In genomic region chr10:110803830-110804338, GRCh38 we compare ENCODE assay signal across 1 cellular context.
TF ChIP-seq lines count a peak whose summit lies in the region.

No MANE protein-coding gene starts in this region.

TF ChIP-seq in HepG2, 621 proteins besides CTCF, POLR2A, EP300 and RAD21 (continued from another document):
- TF ChIP-seq HBP1 (CRISPR knock-in tag; IDR thresholded peaks at IDR 0.05; ENCODE audit: low read depth) (0 out of 2 replicates have a peak, but pooled peaks have one; percentile 38), PITX1 (CRISPR knock-in tag; IDR thresholded peaks at IDR 0.05) (0 out of 2 replicates have a peak, but pooled peaks have one; percentile 17), SALL1 (CRISPR knock-in tag; IDR thresholded peaks at IDR 0.05) (peak; percentile 44; the same call in 1 of the 2 replicates), ZNF292 (CRISPR knock-in tag; IDR thresholded peaks at IDR 0.05; ENCODE audit: borderline replicate concordance, low read depth) (no peak), ZBTB7A (CRISPR knock-in tag; IDR thresholded peaks at IDR 0.05) (no peak), TGIF2 (CRISPR knock-in tag; IDR thresholded peaks at IDR 0.05) (0 out of 2 replicates have a peak, but pooled peaks have one; percentile 55), RXRA (CRISPR knock-in tag; IDR thresholded peaks at IDR 0.05) (no peak), ZFX (CRISPR knock-in tag; IDR thresholded peaks at IDR 0.05; ENCODE audit: low read depth) (0 out of 2 replicates have a peak, but pooled peaks have one; percentile 24), STAG1 (CRISPR knock-in tag; IDR thresholded peaks at IDR 0.05) (peak; percentile 91), ZNF329 (CRISPR knock-in tag; IDR thresholded peaks at IDR 0.05; ENCODE audit: low read depth) (peak; percentile 59; the same call in 1 of the 2 replicates), FOXC1 (CRISPR knock-in tag; IDR thresholded peaks at IDR 0.05; ENCODE audit: borderline replicate concordance) (no peak), FOXA1 (IDR thresholded peaks at IDR 0.05) (no peak), FOXA1 (CRISPR knock-in tag; IDR thresholded peaks at IDR 0.05) (peak; percentile 49), ZNF296 (CRISPR knock-in tag; conservative IDR thresholded peaks at IDR 0.05) (no peak), XRCC5 (optimal IDR thresholded peaks at IDR 0.05; ENCODE audit: low read length) (peak; percentile 55), HDAC2 (CRISPR knock-in tag; IDR thresholded peaks at IDR 0.05) (0 out of 2 replicates have a peak, but pooled peaks have one; percentile 9), PATZ1 (CRISPR knock-in tag; IDR thresholded peaks at IDR 0.05) (peak; percentile 61), SMC3 (IDR thresholded peaks at IDR 0.05; ENCODE audit: low read length) (peak; percentile 84), SSRP1 (CRISPR knock-in tag; IDR thresholded peaks at IDR 0.05) (peak; percentile 88; the same call in 1 of the 2 replicates), FOXO1 (CRISPR knock-in tag; IDR thresholded peaks at IDR 0.05) (peak; percentile 31; the same call in 1 of the 2 replicates), BCL6 (CRISPR knock-in tag; IDR thresholded peaks at IDR 0.05) (peak; percentile 49), RXRB (CRISPR knock-in tag; IDR thresholded peaks at IDR 0.05; ENCODE audit: borderline replicate concordance) (peak; percentile 25; the same call in 1 of the 2 replicates), EEA1 (CRISPR knock-in tag; IDR thresholded peaks at IDR 0.05; ENCODE audit: borderline replicate concordance) (no peak), ZMAT5 (CRISPR knock-in tag; IDR thresholded peaks at IDR 0.05; ENCODE audit: borderline replicate concordance, low read depth) (no peak), ELF3 (CRISPR knock-in tag; IDR thresholded peaks at IDR 0.05) (peak; percentile 32; the same call in 1 of the 2 replicates)
- TF ChIP-seq, protein P1, sequence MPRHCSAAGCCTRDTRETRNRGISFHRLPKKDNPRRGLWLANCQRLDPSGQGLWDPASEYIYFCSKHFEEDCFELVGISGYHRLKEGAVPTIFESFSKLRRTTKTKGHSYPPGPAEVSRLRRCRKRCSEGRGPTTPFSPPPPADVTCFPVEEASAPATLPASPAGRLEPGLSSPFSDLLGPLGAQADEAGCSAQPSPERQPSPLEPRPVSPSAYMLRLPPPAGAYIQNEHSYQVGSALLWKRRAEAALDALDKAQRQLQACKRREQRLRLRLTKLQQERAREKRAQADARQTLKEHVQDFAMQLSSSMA (CRISPR knock-in tag; IDR thresholded peaks at IDR 0.05), result no peak
- TF ChIP-seq, protein P2, sequence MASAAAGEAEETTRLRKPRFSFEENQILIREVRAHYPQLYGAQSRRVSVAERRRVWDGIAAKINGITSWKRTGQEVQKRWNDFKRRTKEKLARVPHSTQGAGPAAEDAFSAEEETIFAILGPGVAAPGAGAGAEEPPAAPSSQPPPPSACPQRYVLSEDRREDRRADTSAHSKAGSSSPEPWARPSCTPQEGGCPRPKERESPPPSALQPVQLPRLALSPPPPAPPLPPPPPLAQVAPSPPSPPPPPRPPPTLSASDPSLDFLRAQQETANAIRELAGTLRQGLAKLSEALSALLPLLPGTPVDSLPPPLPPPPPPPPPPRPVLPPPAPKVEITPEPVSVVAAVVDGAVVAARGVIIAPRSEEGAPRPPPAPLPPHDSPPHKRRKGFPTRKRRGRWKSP (CRISPR knock-in tag; IDR thresholded peaks at IDR 0.05), result 0 out of 2 replicates have a peak, but pooled peaks have one; percentile 33
- TF ChIP-seq, protein P3, sequence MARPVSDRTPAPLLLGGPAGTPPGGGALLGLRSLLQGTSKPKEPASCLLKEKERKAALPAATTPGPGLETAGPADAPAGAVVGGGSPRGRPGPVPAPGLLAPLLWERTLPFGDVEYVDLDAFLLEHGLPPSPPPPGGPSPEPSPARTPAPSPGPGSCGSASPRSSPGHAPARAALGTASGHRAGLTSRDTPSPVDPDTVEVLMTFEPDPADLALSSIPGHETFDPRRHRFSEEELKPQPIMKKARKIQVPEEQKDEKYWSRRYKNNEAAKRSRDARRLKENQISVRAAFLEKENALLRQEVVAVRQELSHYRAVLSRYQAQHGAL (CRISPR knock-in tag; IDR thresholded peaks at IDR 0.05; ENCODE audit: not compliant biosample characterization), result no peak
- TF ChIP-seq, protein P4, sequence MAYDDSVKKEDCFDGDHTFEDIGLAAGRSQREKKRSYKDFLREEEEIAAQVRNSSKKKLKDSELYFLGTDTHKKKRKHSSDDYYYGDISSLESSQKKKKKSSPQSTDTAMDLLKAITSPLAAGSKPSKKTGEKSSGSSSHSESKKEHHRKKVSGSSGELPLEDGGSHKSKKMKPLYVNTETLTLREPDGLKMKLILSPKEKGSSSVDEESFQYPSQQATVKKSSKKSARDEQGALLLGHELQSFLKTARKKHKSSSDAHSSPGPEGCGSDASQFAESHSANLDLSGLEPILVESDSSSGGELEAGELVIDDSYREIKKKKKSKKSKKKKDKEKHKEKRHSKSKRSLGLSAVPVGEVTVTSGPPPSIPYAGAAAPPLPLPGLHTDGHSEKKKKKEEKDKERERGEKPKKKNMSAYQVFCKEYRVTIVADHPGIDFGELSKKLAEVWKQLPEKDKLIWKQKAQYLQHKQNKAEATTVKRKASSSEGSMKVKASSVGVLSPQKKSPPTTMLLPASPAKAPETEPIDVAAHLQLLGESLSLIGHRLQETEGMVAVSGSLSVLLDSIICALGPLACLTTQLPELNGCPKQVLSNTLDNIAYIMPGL (CRISPR knock-in tag; IDR thresholded peaks at IDR 0.05; ENCODE audit: borderline replicate concordance in 1 of 2, low read depth in 1 of 2), result 0 out of 4 replicates have a peak, but pooled peaks of 1 of the 2 experiments have one; percentile 41
- TF ChIP-seq, protein P5, sequence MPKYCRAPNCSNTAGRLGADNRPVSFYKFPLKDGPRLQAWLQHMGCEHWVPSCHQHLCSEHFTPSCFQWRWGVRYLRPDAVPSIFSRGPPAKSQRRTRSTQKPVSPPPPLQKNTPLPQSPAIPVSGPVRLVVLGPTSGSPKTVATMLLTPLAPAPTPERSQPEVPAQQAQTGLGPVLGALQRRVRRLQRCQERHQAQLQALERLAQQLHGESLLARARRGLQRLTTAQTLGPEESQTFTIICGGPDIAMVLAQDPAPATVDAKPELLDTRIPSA (CRISPR knock-in tag; IDR thresholded peaks at IDR 0.05; ENCODE audit: borderline replicate concordance), result no peak
- TF ChIP-seq, protein P6, sequence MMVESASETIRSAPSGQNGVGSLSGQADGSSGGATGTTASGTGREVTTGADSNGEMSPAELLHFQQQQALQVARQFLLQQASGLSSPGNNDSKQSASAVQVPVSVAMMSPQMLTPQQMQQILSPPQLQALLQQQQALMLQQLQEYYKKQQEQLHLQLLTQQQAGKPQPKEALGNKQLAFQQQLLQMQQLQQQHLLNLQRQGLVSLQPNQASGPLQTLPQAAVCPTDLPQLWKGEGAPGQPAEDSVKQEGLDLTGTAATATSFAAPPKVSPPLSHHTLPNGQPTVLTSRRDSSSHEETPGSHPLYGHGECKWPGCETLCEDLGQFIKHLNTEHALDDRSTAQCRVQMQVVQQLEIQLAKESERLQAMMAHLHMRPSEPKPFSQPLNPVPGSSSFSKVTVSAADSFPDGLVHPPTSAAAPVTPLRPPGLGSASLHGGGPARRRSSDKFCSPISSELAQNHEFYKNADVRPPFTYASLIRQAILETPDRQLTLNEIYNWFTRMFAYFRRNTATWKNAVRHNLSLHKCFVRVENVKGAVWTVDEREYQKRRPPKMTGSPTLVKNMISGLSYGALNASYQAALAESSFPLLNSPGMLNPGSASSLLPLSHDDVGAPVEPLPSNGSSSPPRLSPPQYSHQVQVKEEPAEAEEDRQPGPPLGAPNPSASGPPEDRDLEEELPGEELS (CRISPR knock-in tag; IDR thresholded peaks at IDR 0.05), result 0 out of 2 replicates have a peak, but pooled peaks have one; percentile 38
- TF ChIP-seq, protein P7, sequence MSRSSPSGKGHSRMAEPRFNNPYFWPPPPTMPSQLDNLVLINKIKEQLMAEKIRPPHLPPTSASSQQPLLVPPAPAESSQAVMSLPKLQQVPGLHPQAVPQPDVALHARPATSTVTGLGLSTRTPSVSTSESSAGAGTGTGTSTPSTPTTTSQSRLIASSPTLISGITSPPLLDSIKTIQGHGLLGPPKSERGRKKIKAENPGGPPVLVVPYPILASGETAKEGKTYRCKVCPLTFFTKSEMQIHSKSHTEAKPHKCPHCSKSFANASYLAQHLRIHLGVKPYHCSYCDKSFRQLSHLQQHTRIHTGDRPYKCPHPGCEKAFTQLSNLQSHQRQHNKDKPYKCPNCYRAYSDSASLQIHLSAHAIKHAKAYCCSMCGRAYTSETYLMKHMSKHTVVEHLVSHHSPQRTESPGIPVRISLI (CRISPR knock-in tag; IDR thresholded peaks at IDR 0.05; ENCODE audit: borderline replicate concordance), result peak; percentile 56; the same call in 1 of the 2 replicates
TF ChIP-seq in HepG2: peak in this region for 24.
